Comparison of ENCODE assay signal across 21 cellular contexts in genomic region chr15:58154769-58155168, GRCh38. TPM values are rescaled to one million over a fixed set of nuclear protein-coding genes. Genes with fewer than 3 reads are reported as not detected.
DNase-seq lines count a peak whose midpoint lies in the region; ATAC-seq and TF ChIP-seq lines count a peak whose summit lies in the region.
"Had no signal": no experiment of that assay in that cellular context is flagged by ENCODE, and none has a peak within 500 bp of the region (broad histone marks: within the 10 kb centered on the region; RNA-seq: fewer than 3 reads in every experiment).

No MANE protein-coding gene starts in this region.

- no peak for TF ChIP-seq CTCF in RWPE2 (IDR thresholded peaks at IDR 0.05; ENCODE audit: poor library complexity, severe bottlenecking)
- TF ChIP-seq CTCF in epithelial cell of esophagus (IDR thresholded peaks at IDR 0.05; ENCODE audit: insufficient read depth, low read depth, low read length, missing control alignments): no peak
- no peak for TF ChIP-seq CTCF in foreskin keratinocyte (conservative IDR thresholded peaks at IDR 0.05)

- H3K4me3 ChIP-seq in RWPE2 (ENCODE audit: severe bottlenecking) (no peak overlapping the region), epithelial cell of esophagus (ENCODE audit: low read length) (no peak overlapping the region)
- H3K4me3 ChIP-seq: HAP-1 had no signal

- peaks cover 6% of the 10 kb centered on the region for H3K27me3 ChIP-seq in RWPE2 (ENCODE audit: insufficient read depth, poor library complexity, severe bottlenecking)
- H3K27me3 ChIP-seq in foreskin keratinocyte: no peaks in the 10 kb centered on the region

- H3K9me3 ChIP-seq in RWPE2 (ENCODE audit: severe bottlenecking): no peaks in the 10 kb centered on the region
- H3K9me3 ChIP-seq: HAP-1 had no signal

- H3K4me1 ChIP-seq in RWPE2 (ENCODE audit: insufficient read depth, poor library complexity, severe bottlenecking): no peaks in the 10 kb centered on the region
- peaks cover 6% of the 10 kb centered on the region for H3K4me1 ChIP-seq in foreskin keratinocyte
- H3K4me1 ChIP-seq: HAP-1 had no signal

- ATAC-seq in RWPE2 (ENCODE audit: low read depth) (peak; percentile 87), foreskin keratinocyte (peak; percentile 81), esophagus mucosa (no peak)

- DNase-seq in RWPE2 (ENCODE audit: low spot score) (no peak), epithelial cell of esophagus (ENCODE audit: low read depth) (peak; percentile 33), foreskin keratinocyte (peak; percentile 59 to 75), inferior parietal cortex (ENCODE audit: extremely low spot score) (no peak)
- no peak for DNase-seq in stimulated activated CD4-positive, alpha-beta T cell treated with anti-CD3 and anti-CD28 coated beads, Interleukin-4, amount 100 ng/mL, for 24 hours
- DNase-seq: C1 segment of cervical spinal cord; Calu3; CD4-positive, alpha-beta memory T cell; COR-L47; DMS53; DMS79 treated with DMSO at 0.1 percent for 48 hours; GF-D8; GOT3; HFFc6 had no signal

- H3K36me3 ChIP-seq in RWPE2 (ENCODE audit: low read depth): no peaks in the 10 kb centered on the region
- H3K36me3 ChIP-seq: HAP-1 had no signal

- H3K27ac ChIP-seq in RWPE2 (ENCODE audit: poor library complexity, severe bottlenecking) (no peak overlapping the region), foreskin keratinocyte (no peak overlapping the region)

RNA-seq across cellular contexts. Expression of gene AQP9, which starts 16.6 kb away (rescaled TPM):
- total RNA-seq in foreskin keratinocyte (0.14 and 0.31 TPM in 2 replicates), esophagus mucosa (0.60 TPM)
- 0.07 and 0.11 TPM in 2 replicates for polyA plus RNA-seq in foreskin keratinocyte
- total RNA-seq: A172, A673, Calu3, Daoy, G401, HFFc6 had no signal
- polyA plus RNA-seq: BJ; CD4-positive, alpha-beta memory T cell had no signal

Comparison
In these comparisons a context has a peak if more than half of its experiments do, and no peak if none do; other contexts are left out.
1. DNase-seq: peak in epithelial cell of esophagus (single experiment) and foreskin keratinocyte (2 of 2); none in RWPE2 (single experiment), stimulated activated CD4-positive, alpha-beta T cell treated with anti-CD3 and anti-CD28 coated beads, Interleukin-4, amount 100 ng/mL, for 24 hours (single experiment) and inferior parietal cortex (single experiment).